8 cellular contexts compared by ENCODE assay signal in the genomic region with DNA sequence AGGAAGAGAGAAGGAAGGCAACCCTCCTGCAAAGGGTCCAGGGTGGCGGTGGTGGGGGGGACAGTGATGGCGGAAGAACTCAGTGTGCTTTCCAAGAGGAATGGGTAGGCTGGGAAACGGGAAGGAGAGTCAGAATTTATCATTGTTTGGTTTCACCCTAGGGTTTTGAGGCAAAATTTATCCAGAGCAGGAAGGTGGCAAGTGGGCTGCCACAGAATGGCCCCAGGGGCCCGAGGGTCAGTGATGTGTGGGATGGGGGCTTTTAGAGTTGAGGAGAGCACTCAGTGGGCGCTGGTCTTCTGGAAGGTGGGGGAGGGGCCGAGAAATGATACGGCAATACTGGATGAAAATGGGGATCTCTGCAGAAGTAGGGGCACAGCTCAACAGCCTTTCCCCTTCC. TPM values are rescaled to one million over a fixed set of nuclear protein-coding genes. Genes with fewer than 3 reads are reported as not detected.
DNase-seq lines count a peak whose midpoint lies in the region; ATAC-seq and TF ChIP-seq lines count a peak whose summit lies in the region.

No MANE protein-coding gene starts in this region.

- H3K36me3 Mint-ChIP-seq in activated T-cell treated with anti-CD3 and anti-CD28 coated beads, Interleukin-2, amount 50 U/mL, for 4 hours (ENCODE audit: insufficient read depth) = peaks cover 25% of the 10 kb centered on the region

- 61 to 64% methylated on average over 7 of the region's 7 CpGs for WGBS in tibial nerve, 2 donors

- H3K9me3 ChIP-seq in muscle layer of colon (ENCODE audit: low read length) (no peaks in the 10 kb centered on the region), tibial nerve (no peaks in the 10 kb centered on the region)

- TF ChIP-seq EP300 in tibial nerve (IDR thresholded peaks at IDR 0.05) = no peak

- H3K4me1 ChIP-seq in muscle layer of colon (ENCODE audit: insufficient read depth, low read length) (peaks cover 34% of the 10 kb centered on the region), tibial nerve (peaks cover 0 to 37% (median 23%) of the 10 kb centered on the region in 4 donors)

- peak overlapping the region; percentile 98 for H3K9ac ChIP-seq in muscle layer of colon (ENCODE audit: low read length)

- no peak for ATAC-seq in activated T-cell treated with anti-CD3 and anti-CD28 coated beads, Interleukin-2, amount 50 U/mL, for 4 hours

- TF ChIP-seq CTCF in tibial nerve (IDR thresholded peaks at IDR 0.05) = no peak

- no peaks in the 10 kb centered on the region for H3K9me3 Mint-ChIP-seq in activated T-cell treated with anti-CD3 and anti-CD28 coated beads, Interleukin-2, amount 50 U/mL, for 4 hours

- peaks cover 50% of the 10 kb centered on the region for H3K4me1 Mint-ChIP-seq in activated T-cell treated with anti-CD3 and anti-CD28 coated beads, Interleukin-2, amount 50 U/mL, for 4 hours (ENCODE audit: low read depth)

- H3K4me3 ChIP-seq in muscle layer of colon (ENCODE audit: low read depth in 1 of 2, low read length in 2 of 2) (peak overlapping the region in 1 of 2 donors; percentile 87), tibial nerve (peak overlapping the region in 2 of 4 donors; percentile 22 to 31)

- H3K36me3 ChIP-seq in muscle layer of colon (ENCODE audit: insufficient read depth, low read length) (peaks cover 43% of the 10 kb centered on the region), tibial nerve (peaks cover 0 to 41% (median 3%) of the 10 kb centered on the region in 3 donors)

- peak overlapping the region; percentile 49 for H3K4me3 Mint-ChIP-seq in activated T-cell treated with anti-CD3 and anti-CD28 coated beads, Interleukin-2, amount 50 U/mL, for 4 hours

- peak overlapping the region; percentile 88 for H3K27ac ChIP-seq in cingulate gyrus (ENCODE audit: low read depth, low read length)
- H3K27ac ChIP-seq in muscle layer of colon (ENCODE audit: low read depth, low read length) = peak overlapping the region; percentile 86
- H3K27ac ChIP-seq in tibial nerve = peak overlapping the region; percentile 94 to 100 (median 98)

- DNase-seq in activated T-cell treated with anti-CD3 and anti-CD28 coated beads, Interleukin-2, amount 50 U/mL, for 4 hours = no peak
- DNase-seq in activated T-cell treated with anti-CD3 and anti-CD28 coated beads, Interleukin-2, amount 50 U/mL, for 1 hour = no peak
- DNase-seq in tibial nerve (ENCODE audit: low spot score in 2 of 2) (no peak), NCI-H1048 (lab: John Stamatoyannopoulos, UW) (no peak), A172 (ENCODE audit: low spot score) (no peak)
- DNase-seq in stimulated activated CD4-positive, alpha-beta T cell treated with anti-CD3 and anti-CD28 coated beads, Interleukin-4, amount 100 ng/mL, for 4 hours = no peak

- no peak for TF ChIP-seq POLR2A in tibial nerve (IDR thresholded peaks at IDR 0.05)

- H3K27me3 Mint-ChIP-seq in activated T-cell treated with anti-CD3 and anti-CD28 coated beads, Interleukin-2, amount 50 U/mL, for 4 hours (ENCODE audit: low read depth) = no peaks in the 10 kb centered on the region

- H3K27me3 ChIP-seq in muscle layer of colon (ENCODE audit: control insufficient read depth in 1 of 2, insufficient read depth in 2 of 2, low read length in 2 of 2) (no peaks in the 10 kb centered on the region), tibial nerve (no peaks in the 10 kb centered on the region)

RNA-seq across cellular contexts. Expression of a gene that starts 0.6 kb away (rescaled TPM):
- total RNA-seq in activated T-cell treated with anti-CD3 and anti-CD28 coated beads, Interleukin-2, amount 50 U/mL, for 4 hours = 1 to 10 TPM; 3.5 to 4.4 (median 3.7) TPM
- total RNA-seq in tibial nerve = 10 to 100 TPM; 35.0 to 45.3 (median 39.6) TPM
- 0.62 and 0.65 TPM in 2 replicates for total RNA-seq in A172 (2014; rRNA removed; shearing (Covaris generic))

RNA-seq across cellular contexts. Expression of a gene that starts 23.4 kb away (rescaled TPM):
- 1 to 10 TPM; 4.5 to 5.2 (median 5.0) TPM for total RNA-seq in activated T-cell treated with anti-CD3 and anti-CD28 coated beads, Interleukin-2, amount 50 U/mL, for 4 hours
- 10 to 100 TPM; 51.3 to 86.3 (median 54.9) TPM for total RNA-seq in tibial nerve
- total RNA-seq in A172 (2014; rRNA removed; shearing (Covaris generic)) = 3.0 and 8.8 TPM in 2 replicates

RNA-seq across cellular contexts. Expression of a gene that starts 23.5 kb away (rescaled TPM):
- total RNA-seq in activated T-cell treated with anti-CD3 and anti-CD28 coated beads, Interleukin-2, amount 50 U/mL, for 4 hours = 100 to 1,000 TPM; 146 to 170 (median 165) TPM
- total RNA-seq in tibial nerve = 100 to 1,000 TPM in 1 of 4 donors, 10 to 100 TPM in 3; 65.1 to 181 (median 95.3) TPM
- total RNA-seq in A172 (2014; rRNA removed; shearing (Covaris generic)) = 182 and 190 TPM in 2 replicates

RNA-seq across cellular contexts. Expression of a gene that starts 23.6 kb away (rescaled TPM):
- total RNA-seq in activated T-cell treated with anti-CD3 and anti-CD28 coated beads, Interleukin-2, amount 50 U/mL, for 4 hours = 1,000 to 10,000 TPM in 2 of 3 donors, 100 to 1,000 TPM in 1; 990 to 1,057 (median 1,007) TPM
- 100 to 1,000 TPM; 173 to 248 (median 192) TPM for total RNA-seq in tibial nerve
- total RNA-seq in A172 (2014; rRNA removed; shearing (Covaris generic)) = 422 and 446 TPM in 2 replicates

RNA-seq across cellular contexts. Expression of a gene that starts 38.9 kb away (rescaled TPM):
- 100 to 1,000 TPM; 497 to 520 (median 498) TPM for total RNA-seq in activated T-cell treated with anti-CD3 and anti-CD28 coated beads, Interleukin-2, amount 50 U/mL, for 4 hours
- total RNA-seq in tibial nerve = 100 to 1,000 TPM; 122 to 226 (median 152) TPM
- total RNA-seq in A172 (2014; rRNA removed; shearing (Covaris generic)) = 633 and 926 TPM in 2 replicates

Comparison
In these comparisons a context has a peak if more than half of its experiments do, and no peak if none do; other contexts are left out.
1. RNA of a gene that starts 0.6 kb away (total RNA-seq): 35.0 to 45.3 TPM in tibial nerve; 3.5 to 4.4 TPM in activated T-cell treated with anti-CD3 and anti-CD28 coated beads, Interleukin-2, amount 50 U/mL, for 4 hours and 0.62 to 0.65 TPM in A172; every median in the first group is over 4 times any median in the second.
2. Peak in every context shown above with its lines, with median percentiles within 50 percentile points of each other: H3K27ac ChIP-seq.